In genomic region chr11:77474509-77475070, GRCh38 we compare ENCODE assay signal across 1 cellular context.
TF ChIP-seq lines count a peak whose summit lies in the region.

No MANE protein-coding gene starts in this region.

TF ChIP-seq in HCT116, 20 proteins besides CTCF, POLR2A, EP300 and RAD21 (continued from another document):
- no peak for TF ChIP-seq ZBTB33 (IDR thresholded peaks at IDR 0.05; ENCODE audit: extremely low read depth, insufficient replicate concordance, low read length)
- no peak for TF ChIP-seq EZH2phosphoT487 (IDR thresholded peaks at IDR 0.05; ENCODE audit: borderline replicate concordance)
